Comparison of ENCODE assay signal across 9 cellular contexts in the genomic region with DNA sequence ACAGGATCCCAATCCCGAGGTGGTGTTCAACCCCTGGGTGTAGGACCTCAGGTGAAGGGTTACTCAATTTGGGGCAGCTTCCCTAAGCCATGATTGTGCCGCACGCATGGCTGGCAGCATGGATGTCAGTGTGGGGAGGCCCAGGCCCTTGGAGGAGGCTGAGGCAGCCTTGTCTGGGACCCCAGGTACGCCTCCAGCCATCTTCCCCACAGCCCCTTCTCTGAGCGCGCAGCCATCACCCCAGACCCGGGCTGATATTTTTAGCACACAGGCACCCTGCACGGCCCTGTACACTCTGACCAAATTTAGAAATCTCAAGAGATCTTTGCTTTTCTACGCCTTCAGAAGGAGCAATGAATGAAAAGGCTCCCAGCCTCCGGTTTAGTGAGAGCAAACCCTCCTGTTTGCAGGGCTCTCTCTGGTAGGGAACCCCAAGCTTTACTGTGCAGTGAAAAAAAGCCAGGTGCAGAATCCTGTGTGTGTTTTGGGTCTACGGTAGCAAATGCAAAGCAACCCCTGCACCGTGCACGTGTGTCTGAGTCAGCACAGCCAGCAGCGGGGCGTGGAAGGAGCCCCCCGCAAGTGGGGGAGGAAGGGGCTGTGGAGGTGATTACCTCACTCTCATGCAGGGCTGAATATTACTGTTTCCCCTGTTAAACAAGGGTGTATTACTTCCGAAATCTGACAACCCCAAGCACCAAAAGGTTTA. TPM values are rescaled to one million over a fixed set of nuclear protein-coding genes. Genes with fewer than 3 reads are reported as not detected.
DNase-seq lines count a peak whose midpoint lies in the region; ATAC-seq and TF ChIP-seq lines count a peak whose summit lies in the region.
"Had no signal": no experiment of that assay in that cellular context is flagged by ENCODE, and none has a peak within 500 bp of the region (broad histone marks: within the 10 kb centered on the region; RNA-seq: fewer than 3 reads in every experiment).

No MANE protein-coding gene starts in this region.

- CTCF ChIA-PET in activated CD4-positive, alpha-beta T cell treated with anti-CD3 and anti-CD28 coated beads for 36 hours (lab: Charles Lee) = no interaction called here
- CTCF ChIA-PET in T-cell (lab: Charles Lee) = no interaction called here

- no peaks in the 10 kb centered on the region for H3K27me3 Mint-ChIP-seq in activated CD4-positive, alpha-beta T cell treated with anti-CD3 and anti-CD28 coated beads for 36 hours
- peaks cover 0 to 7% of the 10 kb centered on the region in 2 donors for H3K27me3 Mint-ChIP-seq in T-cell
- peaks cover 23% of the 10 kb centered on the region for H3K27me3 Mint-ChIP-seq in T-helper 2 cell treated with Interferon-gamma antibody and Interleukin-4, amounts not matched to agents 5 μg/mL and 100 μg/mL, for 36 hours (ENCODE audit: low read depth)

- H3K4me3 ChIP-seq in osteoblast (ENCODE audit: insufficient read depth, low read length) = no peak overlapping the region
- no peak overlapping the region for H3K4me3 ChIP-seq in colonic mucosa

- no peaks in the 10 kb centered on the region for H3K4me1 ChIP-seq in osteoblast (ENCODE audit: insufficient read depth, low read length)
- H3K4me1 ChIP-seq in colonic mucosa = no peaks in the 10 kb centered on the region

- POLR2A ChIA-PET in activated CD4-positive, alpha-beta T cell treated with anti-CD3 and anti-CD28 coated beads for 36 hours (lab: Charles Lee) = no interaction called here
- POLR2A ChIA-PET in T-cell (lab: Charles Lee) = no interaction called here

- H3K27me3 ChIP-seq in osteoblast (ENCODE audit: insufficient read depth, low read length) (peaks cover 9% of the 10 kb centered on the region), colonic mucosa (no peaks in the 10 kb centered on the region)

- H3K9me3 Mint-ChIP-seq in activated CD4-positive, alpha-beta T cell treated with anti-CD3 and anti-CD28 coated beads for 36 hours (ENCODE audit: low read depth) = no peaks in the 10 kb centered on the region
- H3K9me3 Mint-ChIP-seq in T-cell = no peaks in the 10 kb centered on the region
- H3K9me3 Mint-ChIP-seq in T-helper 2 cell treated with Interferon-gamma antibody and Interleukin-4, amounts not matched to agents 5 μg/mL and 100 μg/mL, for 36 hours = no peaks in the 10 kb centered on the region

- H3K9ac ChIP-seq in colonic mucosa (ENCODE audit: low read depth in 2 of 2, low read length in 2 of 2) = peak overlapping the region in 1 of 2 donors; percentile 7

- H3K36me3 Mint-ChIP-seq in activated CD4-positive, alpha-beta T cell treated with anti-CD3 and anti-CD28 coated beads for 36 hours (ENCODE audit: low read depth) = no peaks in the 10 kb centered on the region
- H3K36me3 Mint-ChIP-seq in T-cell = no peaks in the 10 kb centered on the region
- H3K36me3 Mint-ChIP-seq in T-helper 2 cell treated with Interferon-gamma antibody and Interleukin-4, amounts not matched to agents 5 μg/mL and 100 μg/mL, for 36 hours (ENCODE audit: low read depth) = no peaks in the 10 kb centered on the region

- peak; percentile 29 for DNase-seq in activated CD4-positive, alpha-beta T cell treated with anti-CD3 and anti-CD28 coated beads for 36 hours
- DNase-seq in activated CD4-positive, alpha-beta T cell treated with anti-CD3 and anti-CD28 coated beads for 1 hour = no peak
- peak in 24 of 34 experiments; percentile 10 to 55 (median 32) for DNase-seq in T-cell
- DNase-seq in osteoblast (ENCODE audit: insufficient read length, low spot score, missing footprints) = peak; percentile 25
- no peak for DNase-seq in stimulated activated CD4-positive, alpha-beta T cell treated with anti-CD3 and anti-CD28 coated beads, Interleukin-12 subunit alpha, Interleukin-12 subunit beta, amount 100 ng/mL, for 4 hours
- no peak for DNase-seq in T-helper 2 cell treated with Interferon-gamma antibody and Interleukin-4, amounts not matched to agents 5 μg/mL and 100 μg/mL, for 36 hours (ENCODE audit: low spot score)
- no peak for DNase-seq in colonic mucosa

- intact Hi-C loops in activated CD4-positive, alpha-beta T cell treated with anti-CD3 and anti-CD28 coated beads for 36 hours (cut with DNase I, micrococcal nuclease) = no loop called here
- intact Hi-C loops in colonic mucosa (cut with DNase I) = no loop called here

- peak; percentile 39 for ATAC-seq in activated CD4-positive, alpha-beta T cell treated with anti-CD3 and anti-CD28 coated beads for 36 hours
- ATAC-seq in HG03039 (IDR thresholded peaks at IDR 0.05; ENCODE audit: unreplicated experiment) (peak; percentile 52), T-cell (replicated peaks in 1 of 4) (peak; percentile 79 to 86 (median 82))

- no peak for TF ChIP-seq CTCF in osteoblast (IDR thresholded peaks at IDR 0.05; ENCODE audit: extremely low read depth, low read depth, low read length)
- no peak for TF ChIP-seq CTCF in colonic mucosa (IDR thresholded peaks at IDR 0.05)

- no peak overlapping the region for H3K4me2 ChIP-seq in osteoblast (ENCODE audit: insufficient read depth, low read length)

- no peaks in the 10 kb centered on the region for H4K20me1 ChIP-seq in osteoblast (ENCODE audit: insufficient read depth, low read length)

- H3K27ac ChIP-seq in osteoblast (ENCODE audit: low read depth, low read length) (no peak overlapping the region), colonic mucosa (no peak overlapping the region)

- peak overlapping the region; percentile 31 for H3K27ac Mint-ChIP-seq in activated CD4-positive, alpha-beta T cell treated with anti-CD3 and anti-CD28 coated beads for 36 hours
- H3K27ac Mint-ChIP-seq in T-cell = peak overlapping the region in 1 of 2 donors; percentile 80
- H3K27ac Mint-ChIP-seq in T-helper 2 cell treated with Interferon-gamma antibody and Interleukin-4, amounts not matched to agents 5 μg/mL and 100 μg/mL, for 36 hours = no peak overlapping the region

- H3K36me3 ChIP-seq in osteoblast (ENCODE audit: insufficient read depth, low read length) (no peaks in the 10 kb centered on the region), colonic mucosa (no peaks in the 10 kb centered on the region)

- H3K79me2 ChIP-seq in osteoblast (ENCODE audit: insufficient read depth, low read length) = no peaks in the 10 kb centered on the region

- no peak overlapping the region for H3K4me3 Mint-ChIP-seq in activated CD4-positive, alpha-beta T cell treated with anti-CD3 and anti-CD28 coated beads for 36 hours
- peak overlapping the region in 2 of 3 donors; percentile 31 to 66 for H3K4me3 Mint-ChIP-seq in T-cell
- no peak overlapping the region for H3K4me3 Mint-ChIP-seq in T-helper 2 cell treated with Interferon-gamma antibody and Interleukin-4, amounts not matched to agents 5 μg/mL and 100 μg/mL, for 36 hours

- no peak overlapping the region for H2AFZ ChIP-seq in osteoblast (ENCODE audit: low read length)

- no peaks in the 10 kb centered on the region for H3K9me3 ChIP-seq in osteoblast (ENCODE audit: low read depth, low read length)
- no peaks in the 10 kb centered on the region for H3K9me3 ChIP-seq in colonic mucosa

- H3K4me1 Mint-ChIP-seq in activated CD4-positive, alpha-beta T cell treated with anti-CD3 and anti-CD28 coated beads for 36 hours = peaks cover 16% of the 10 kb centered on the region
- peaks cover 25 to 38% (median 31%) of the 10 kb centered on the region in 3 donors for H3K4me1 Mint-ChIP-seq in T-cell
- H3K4me1 Mint-ChIP-seq in T-helper 2 cell treated with Interferon-gamma antibody and Interleukin-4, amounts not matched to agents 5 μg/mL and 100 μg/mL, for 36 hours (ENCODE audit: low read depth) = peaks cover 7% of the 10 kb centered on the region

RNA-seq across cellular contexts. Expression of gene CTCFL, which starts 44.3 kb away (rescaled TPM):
- not detected for total RNA-seq in activated CD4-positive, alpha-beta T cell treated with anti-CD3 and anti-CD28 coated beads for 36 hours
- total RNA-seq in T-cell (under 1 TPM in 2 of 5 donors, not detected in 3; 0.15 to 0.25 TPM), osteoblast (not detected in 2 replicates), colonic mucosa (under 1 TPM in 1 of 2 donors, not detected in 1; 0.47 TPM)
- total RNA-seq: T-helper 2 cell treated with Interferon-gamma antibody and Interleukin-4, amounts not matched to agents 100 ng/mL and 5 ng/mL, for 36 hours had no signal

Comparison
In these comparisons a context has a peak if more than half of its experiments do, and no peak if none do; other contexts are left out.
1. DNase-seq: peak in activated CD4-positive, alpha-beta T cell treated with anti-CD3 and anti-CD28 coated beads for 36 hours (single experiment), T-cell (24 of 34) and osteoblast (single experiment); none in activated CD4-positive, alpha-beta T cell treated with anti-CD3 and anti-CD28 coated beads for 1 hour (single experiment), stimulated activated CD4-positive, alpha-beta T cell treated with anti-CD3 and anti-CD28 coated beads, Interleukin-12 subunit alpha, Interleukin-12 subunit beta, amount 100 ng/mL, for 4 hours (single experiment), T-helper 2 cell treated with Interferon-gamma antibody and Interleukin-4, amounts not matched to agents 5 μg/mL and 100 μg/mL, for 36 hours (single experiment) and colonic mucosa (single experiment).
2. H3K4me3 Mint-ChIP-seq: peak in T-cell (2 of 3); none in activated CD4-positive, alpha-beta T cell treated with anti-CD3 and anti-CD28 coated beads for 36 hours (single experiment) and T-helper 2 cell treated with Interferon-gamma antibody and Interleukin-4, amounts not matched to agents 5 μg/mL and 100 μg/mL, for 36 hours (single experiment).
3. Peak in every context shown above with its lines, with median percentiles within 50 percentile points of each other: ATAC-seq.